ENCODE assay signal across 31 cellular contexts in the genomic region with DNA sequence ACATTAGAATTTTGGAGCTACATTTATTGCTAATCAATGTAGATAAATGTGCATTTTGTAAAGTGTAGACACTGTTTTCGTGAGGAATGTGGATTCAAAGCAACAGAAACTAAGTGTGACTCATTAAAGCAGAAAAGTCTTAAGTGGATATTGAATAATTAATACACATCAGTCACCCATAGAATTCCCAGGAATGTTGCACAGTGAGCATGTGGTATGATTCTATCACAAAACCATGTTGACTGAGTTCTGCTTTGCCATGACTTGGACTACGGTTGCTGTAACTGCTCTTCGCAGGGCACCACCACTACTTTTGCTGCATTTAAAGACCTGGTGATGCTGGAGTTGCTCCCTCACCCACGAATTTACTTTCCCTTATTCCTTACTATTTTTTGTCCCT.
"Had no signal": no experiment of that assay in that cellular context is flagged by ENCODE, and none has a peak within 500 bp of the region (broad histone marks: within the 10 kb centered on the region; RNA-seq: fewer than 3 reads in every experiment).

No MANE protein-coding gene starts in this region.

- H3K9me3 Mint-ChIP-seq: dendritic cell treated with granulocyte-macrophage colony-stimulating factor and Interleukin-4, amounts not matched to agents 40 ng/mL and 50 ng/mL, for 4 days; endodermal cell; memory B cell had no signal

- H3K4me1 Mint-ChIP-seq: endodermal cell; immature natural killer cell; memory B cell; naive thymus-derived CD4-positive, alpha-beta T cell; nephron progenitor cell; stimulated activated naive CD8-positive, alpha-beta T cell treated with anti-CD3 and anti-CD28 coated beads, Interleukin-15, amount 100 ng/mL, for 72 hours had no signal

- DNase-seq: colonic mucosa; effector CD8-positive, alpha-beta T cell; endodermal cell; esophagus squamous epithelium; hypothalamus; immature natural killer cell; islet precursor cell; kidney glomerular epithelial cell; left ventricle myocardium superior; lower lobe of right lung; midbrain; naive thymus-derived CD4-positive, alpha-beta T cell; nephron progenitor cell; nucleus accumbens; posterior cingulate gyrus; psoas muscle; retina; stimulated activated CD4-positive, alpha-beta T cell treated with anti-CD3 and anti-CD28 coated beads, Interleukin-12 subunit alpha, Interleukin-12 subunit beta, amount 100 ng/mL, for 4 hours; stimulated activated CD4-positive, alpha-beta T cell treated with anti-CD3 and anti-CD28 coated beads, Interleukin-1b, Interleukin-23, amount 100 ng/mL, for 48 hours; stimulated activated CD4-positive, alpha-beta T cell treated with anti-CD3 and anti-CD28 coated beads, Interleukin-4, amount 100 ng/mL, for 1 hour; stimulated activated CD8-positive, alpha-beta memory T cell treated with anti-CD3 and anti-CD28 coated beads, Interleukin-4, amount 100 ng/mL, for 48 hours; stimulated activated naive CD4-positive, alpha-beta T cell; stimulated activated naive CD8-positive, alpha-beta T cell treated with anti-CD3 and anti-CD28 coated beads, Interleukin-15, amount 100 ng/mL, for 72 hours; transverse colon had no signal

- ATAC-seq: left ventricle myocardium superior; lower lobe of right lung; naive thymus-derived CD4-positive, alpha-beta T cell; psoas muscle; sciatic nerve; stimulated activated naive CD8-positive, alpha-beta T cell treated with anti-CD3 and anti-CD28 coated beads, Interleukin-15, amount 100 ng/mL, for 72 hours had no signal

- H3K36me3 ChIP-seq: colonic mucosa, esophagus squamous epithelium, lower lobe of right lung, suprapubic skin, transverse colon, vagina had no signal

- H3K4me3 Mint-ChIP-seq: dendritic cell treated with granulocyte-macrophage colony-stimulating factor and Interleukin-4, amounts not matched to agents 40 ng/mL and 50 ng/mL, for 4 days; endodermal cell; immature natural killer cell; memory B cell; naive thymus-derived CD4-positive, alpha-beta T cell; nephron progenitor cell; stimulated activated naive CD8-positive, alpha-beta T cell treated with anti-CD3 and anti-CD28 coated beads, Interleukin-15, amount 100 ng/mL, for 72 hours had no signal

- H3K27ac ChIP-seq: colonic mucosa, esophagus squamous epithelium, lower lobe of right lung, psoas muscle, suprapubic skin, transverse colon, vagina had no signal

- H3K4me3 ChIP-seq: colonic mucosa, esophagus squamous epithelium, lower lobe of right lung, psoas muscle, smooth muscle cell, suprapubic skin, transverse colon, vagina had no signal

- H3K4me1 ChIP-seq: colonic mucosa, esophagus squamous epithelium, lower lobe of right lung, psoas muscle, suprapubic skin, transverse colon, vagina had no signal

- H3K4me2 ChIP-seq: smooth muscle cell had no signal

- H3K36me3 Mint-ChIP-seq: immature natural killer cell; memory B cell; naive thymus-derived CD4-positive, alpha-beta T cell had no signal

- H3K9me3 ChIP-seq: colonic mucosa, esophagus squamous epithelium, lower lobe of right lung, psoas muscle, suprapubic skin, transverse colon, vagina had no signal

- H3K27me3 ChIP-seq: colonic mucosa, esophagus squamous epithelium, suprapubic skin, transverse colon, vagina had no signal

- H3K27me3 Mint-ChIP-seq: dendritic cell treated with granulocyte-macrophage colony-stimulating factor and Interleukin-4, amounts not matched to agents 40 ng/mL and 50 ng/mL, for 4 days; memory B cell; naive thymus-derived CD4-positive, alpha-beta T cell; stimulated activated naive CD8-positive, alpha-beta T cell treated with anti-CD3 and anti-CD28 coated beads, Interleukin-15, amount 100 ng/mL, for 72 hours had no signal

- FAIRE-seq: frontal cortex had no signal

- H3K27ac Mint-ChIP-seq: dendritic cell treated with granulocyte-macrophage colony-stimulating factor and Interleukin-4, amounts not matched to agents 40 ng/mL and 50 ng/mL, for 4 days; endodermal cell; immature natural killer cell; memory B cell; naive thymus-derived CD4-positive, alpha-beta T cell; nephron progenitor cell; stimulated activated naive CD8-positive, alpha-beta T cell treated with anti-CD3 and anti-CD28 coated beads, Interleukin-15, amount 100 ng/mL, for 72 hours had no signal
